In genomic region chr7:134432296-134433152, GRCh38 we compare ENCODE assay signal across 1 cellular context.
A peak's percentile ranks its signal among the peaks of the same experiment; 100 is the strongest.
TF ChIP-seq lines count a peak whose summit lies in the region.

No MANE protein-coding gene starts in this region.

TF ChIP-seq in HepG2, 621 proteins besides CTCF, POLR2A, EP300 and RAD21 (continued from another document and continues in another):
- TF ChIP-seq ZSCAN5A (CRISPR knock-in tag; IDR thresholded peaks at IDR 0.05; ENCODE audit: borderline replicate concordance) = no peak
- no peak for TF ChIP-seq SKI (IDR thresholded peaks at IDR 0.05; ENCODE audit: partially characterized antibody)
- no peak for TF ChIP-seq SPEN (CRISPR knock-in tag; IDR thresholded peaks at IDR 0.05; ENCODE audit: low read depth)
- no peak for TF ChIP-seq EEA1 (CRISPR knock-in tag; IDR thresholded peaks at IDR 0.05; ENCODE audit: borderline replicate concordance)
- TF ChIP-seq MLX (CRISPR knock-in tag; IDR thresholded peaks at IDR 0.05) = no peak
- no peak for TF ChIP-seq SRF (IDR thresholded peaks at IDR 0.05; ENCODE audit: low read depth, low read length)
- TF ChIP-seq MYPOP (CRISPR knock-in tag; IDR thresholded peaks at IDR 0.05) = no peak
- no peak for TF ChIP-seq CHD2 (IDR thresholded peaks at IDR 0.05; ENCODE audit: low read depth, low read length)
- no peak for TF ChIP-seq THAP11 (CRISPR knock-in tag; IDR thresholded peaks at IDR 0.05)
- peak; percentile 74; the same call in 1 of the 2 replicates for TF ChIP-seq ZNF225 (CRISPR knock-in tag; IDR thresholded peaks at IDR 0.05)
- TF ChIP-seq RBM22 (optimal IDR thresholded peaks at IDR 0.05; ENCODE audit: low read length) = no peak
- no peak for TF ChIP-seq ZNF770 (CRISPR knock-in tag; IDR thresholded peaks at IDR 0.05)
- peak; percentile 80 for TF ChIP-seq ZNF501 (CRISPR knock-in tag; IDR thresholded peaks at IDR 0.05)
- no peak for TF ChIP-seq ZNF841 (CRISPR knock-in tag; IDR thresholded peaks at IDR 0.05; ENCODE audit: borderline replicate concordance)
- no peak for TF ChIP-seq MTF2 (CRISPR knock-in tag; IDR thresholded peaks at IDR 0.05; ENCODE audit: borderline replicate concordance)
- TF ChIP-seq ZNF644 (CRISPR knock-in tag; IDR thresholded peaks at IDR 0.05; ENCODE audit: low read depth) = no peak
- TF ChIP-seq TIGD3 (CRISPR knock-in tag; IDR thresholded peaks at IDR 0.05; ENCODE audit: borderline replicate concordance) = no peak
- peak; percentile 86 for TF ChIP-seq ZNF687 (CRISPR knock-in tag; IDR thresholded peaks at IDR 0.05)
- TF ChIP-seq CHD4 (IDR thresholded peaks at IDR 0.05; ENCODE audit: borderline replicate concordance, low read length) = no peak
- no peak for TF ChIP-seq ZNF367 (CRISPR knock-in tag; IDR thresholded peaks at IDR 0.05; ENCODE audit: borderline replicate concordance)
- TF ChIP-seq ZNF180 (CRISPR knock-in tag; IDR thresholded peaks at IDR 0.05; ENCODE audit: borderline replicate concordance, low read depth) = no peak
- TF ChIP-seq XBP1 (CRISPR knock-in tag; IDR thresholded peaks at IDR 0.05) = no peak
- TF ChIP-seq FOXK2 (IDR thresholded peaks at IDR 0.05) = no peak
- no peak for TF ChIP-seq MAFK (conservative IDR thresholded peaks at IDR 0.05 in 1 of 2, IDR thresholded peaks at IDR 0.05 in 1 of 2; ENCODE audit: low read length in 2 of 2)
- 0 out of 2 replicates have a peak, but pooled peaks have one; percentile 39 for TF ChIP-seq ZNF280B (CRISPR knock-in tag; IDR thresholded peaks at IDR 0.05; ENCODE audit: borderline replicate concordance)
- no peak for TF ChIP-seq IKZF1 (IDR thresholded peaks at IDR 0.05)
- no peak for TF ChIP-seq BRD4 (CRISPR knock-in tag; IDR thresholded peaks at IDR 0.05)
- no peak for TF ChIP-seq ZNF276 (CRISPR knock-in tag; IDR thresholded peaks at IDR 0.05; ENCODE audit: low read depth)
- TF ChIP-seq SNAPC4 (CRISPR knock-in tag; IDR thresholded peaks at IDR 0.05) = no peak
- TF ChIP-seq ZGPAT (CRISPR knock-in tag; IDR thresholded peaks at IDR 0.05) = peak; percentile 62; the same call in 1 of the 2 replicates
- TF ChIP-seq CENPBD1 (CRISPR knock-in tag; IDR thresholded peaks at IDR 0.05; ENCODE audit: borderline replicate concordance, low read depth) = no peak
- TF ChIP-seq ZNF256 (CRISPR knock-in tag; conservative IDR thresholded peaks at IDR 0.05) = no peak
- TF ChIP-seq BRF2 (CRISPR knock-in tag; IDR thresholded peaks at IDR 0.05) = no peak
- TF ChIP-seq ZNF549 (CRISPR knock-in tag; IDR thresholded peaks at IDR 0.05) = no peak
- no peak for TF ChIP-seq EZH2 (conservative IDR thresholded peaks at IDR 0.05; ENCODE audit: low read depth, low read length)
